19 cellular contexts compared by ENCODE assay signal in the genomic region with DNA sequence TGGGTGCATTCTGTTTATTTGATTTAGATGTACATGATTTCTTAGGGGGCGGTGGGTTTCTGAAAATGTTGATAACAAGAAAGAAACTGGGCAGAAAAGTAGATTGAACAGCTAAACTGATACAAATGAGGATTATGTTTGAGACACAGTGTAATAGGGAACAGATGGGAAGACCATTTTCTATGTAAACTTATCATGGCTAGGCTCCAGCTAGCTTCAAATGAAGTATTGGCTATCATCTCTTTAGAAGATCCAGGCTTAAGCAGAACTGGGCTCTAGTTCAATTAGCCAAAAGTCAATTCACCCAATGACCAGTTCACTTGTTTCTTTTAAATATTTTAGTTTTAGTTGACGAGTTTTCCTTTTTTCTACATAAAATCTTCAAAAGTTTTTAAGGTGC.
"Had no signal": no experiment of that assay in that cellular context is flagged by ENCODE, and none has a peak within 500 bp of the region (broad histone marks: within the 10 kb centered on the region; RNA-seq: fewer than 3 reads in every experiment).

No MANE protein-coding gene starts in this region.

- H3K27ac ChIP-seq: gastrocnemius medialis, heart left ventricle, prostate gland, spleen, upper lobe of left lung, WERI-Rb-1 had no signal

- H3K36me3 ChIP-seq: gastrocnemius medialis, heart left ventricle, prostate gland, spleen, upper lobe of left lung, WERI-Rb-1 had no signal

- H3K9me3 ChIP-seq: gastrocnemius medialis, prostate gland, upper lobe of left lung had no signal

- H3K4me1 ChIP-seq: gastrocnemius medialis, heart left ventricle, prostate gland, spleen, upper lobe of left lung had no signal

- H3K27me3 ChIP-seq: gastrocnemius medialis, heart left ventricle, spleen, upper lobe of left lung had no signal

- H3K4me3 ChIP-seq: gastrocnemius medialis, heart left ventricle, prostate gland, spleen, upper lobe of left lung had no signal

- DNase-seq: activated CD4-positive, alpha-beta T cell treated with anti-CD3 and anti-CD28 coated beads, Interleukin-2, amount 10 ng/mL, durations not matched to agents 7 days and 5 days; activated CD4-positive, CD25-positive, alpha-beta regulatory T cell treated with anti-CD3 and anti-CD28 coated beads, Interleukin-2, amount 50 U/mL, for 72 hours; activated CD8-positive, alpha-beta T cell treated with anti-CD3 and anti-CD28 coated beads, Interleukin-2, amount 10 ng/mL, durations not matched to agents 7 days and 5 days; activated gamma-delta T cell; aorta; dermis blood vessel endothelial cell; effector CD8-positive, alpha-beta T cell; gastrocnemius medialis; heart left ventricle; left ventricle myocardium superior; mammary epithelial cell; midbrain; natural killer cell; spleen; stimulated activated CD4-positive, alpha-beta T cell treated with anti-CD3 and anti-CD28 coated beads, Interleukin-4, amount 100 ng/mL, for 1 hour; stimulated activated naive CD4-positive, alpha-beta T cell; upper lobe of left lung; WERI-Rb-1 had no signal
